Comparison of ENCODE assay signal across 13 cellular contexts in the genomic region with DNA sequence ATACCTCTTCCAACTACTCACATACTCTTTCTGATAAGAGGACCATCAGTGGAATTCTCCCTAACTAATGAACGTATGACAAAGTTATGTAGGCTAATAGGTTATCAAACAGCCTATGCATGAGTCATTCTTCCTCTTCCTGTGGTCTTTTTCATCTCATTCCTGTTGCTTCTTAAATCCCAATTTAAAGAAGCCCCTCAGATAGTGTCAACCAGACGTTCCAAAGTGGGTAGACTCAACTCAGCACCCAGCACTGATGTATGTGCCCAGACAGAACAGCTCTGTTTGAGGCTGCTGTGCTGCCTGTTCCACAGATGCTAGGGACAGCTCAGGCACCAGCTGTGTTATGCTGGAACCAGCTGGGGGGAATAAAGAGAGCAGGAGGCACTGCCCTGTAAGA. TPM values are rescaled to one million over a fixed set of nuclear protein-coding genes. Genes with fewer than 3 reads are reported as not detected.
A peak's percentile ranks its signal among the peaks of the same experiment; 100 is the strongest.
DNase-seq lines count a peak whose midpoint lies in the region; ATAC-seq and TF ChIP-seq lines count a peak whose summit lies in the region.
"Had no signal": no experiment of that assay in that cellular context is flagged by ENCODE, and none has a peak within 500 bp of the region (broad histone marks: within the 10 kb centered on the region; RNA-seq: fewer than 3 reads in every experiment).

No MANE protein-coding gene starts in this region.

- CTCF ChIA-PET in activated CD4-positive, alpha-beta T cell treated with anti-CD3 and anti-CD28 coated beads, Interleukin-2, amount 10 ng/mL, durations not matched to agents 7 days and 5 days (lab: Charles Lee) = no interaction called here
- CTCF ChIA-PET in T-cell (lab: Charles Lee) = no interaction called here

- H3K36me3 Mint-ChIP-seq in activated CD4-positive, alpha-beta T cell treated with anti-CD3 and anti-CD28 coated beads, Interleukin-2, amount 10 ng/mL, durations not matched to agents 24 days and 14 days (ENCODE audit: low read depth) = peaks cover 13% of the 10 kb centered on the region
- H3K36me3 Mint-ChIP-seq in activated CD4-positive, alpha-beta T cell treated with anti-CD3 and anti-CD28 coated beads, Interleukin-2, amount 10 ng/mL, durations not matched to agents 7 days and 5 days (ENCODE audit: low read depth) = peaks cover 19% of the 10 kb centered on the region
- no peaks in the 10 kb centered on the region for H3K36me3 Mint-ChIP-seq in T-cell
- H3K36me3 Mint-ChIP-seq: activated CD4-positive, alpha-beta memory T cell treated with anti-CD3 and anti-CD28 coated beads for 36 hours; natural killer cell had no signal

- H3K9ac ChIP-seq in smooth muscle cell (ENCODE audit: low read depth) = no peak overlapping the region

- H4K20me1 ChIP-seq in smooth muscle cell (ENCODE audit: low read depth) = no peaks in the 10 kb centered on the region

- H3K4me2 ChIP-seq in smooth muscle cell = peak overlapping the region; percentile 48

- H3K4me1 Mint-ChIP-seq in activated CD4-positive, alpha-beta T cell treated with anti-CD3 and anti-CD28 coated beads, Interleukin-2, amount 10 ng/mL, durations not matched to agents 24 days and 14 days = peaks cover 63% of the 10 kb centered on the region
- peaks cover 61% of the 10 kb centered on the region for H3K4me1 Mint-ChIP-seq in activated CD4-positive, alpha-beta T cell treated with anti-CD3 and anti-CD28 coated beads, Interleukin-2, amount 10 ng/mL, durations not matched to agents 7 days and 5 days
- H3K4me1 Mint-ChIP-seq in T-cell = peaks cover 54 to 71% (median 58%) of the 10 kb centered on the region in 3 donors

- peaks cover 23% of the 10 kb centered on the region for H3K9me3 Mint-ChIP-seq in activated CD4-positive, alpha-beta T cell treated with anti-CD3 and anti-CD28 coated beads, Interleukin-2, amount 10 ng/mL, durations not matched to agents 24 days and 14 days
- H3K9me3 Mint-ChIP-seq in activated CD4-positive, alpha-beta T cell treated with anti-CD3 and anti-CD28 coated beads, Interleukin-2, amount 10 ng/mL, durations not matched to agents 7 days and 5 days = peaks cover 24% of the 10 kb centered on the region
- H3K9me3 Mint-ChIP-seq in T-cell = peaks cover 0 to 3% (median 0%) of the 10 kb centered on the region in 3 donors
- H3K9me3 Mint-ChIP-seq: activated CD4-positive, alpha-beta memory T cell treated with anti-CD3 and anti-CD28 coated beads for 36 hours; natural killer cell had no signal

- 14% methylated on average over 2 of the region's 2 CpGs for WGBS in smooth muscle cell (ENCODE audit: low lambda C conversion rate)
- whole genome bisulfite sequencing in suprapubic skin = 58% methylated on average over 2 of the region's 2 CpGs

- H3K27ac Mint-ChIP-seq in activated CD4-positive, alpha-beta T cell treated with anti-CD3 and anti-CD28 coated beads, Interleukin-2, amount 10 ng/mL, durations not matched to agents 24 days and 14 days = no peak overlapping the region
- no peak overlapping the region for H3K27ac Mint-ChIP-seq in activated CD4-positive, alpha-beta T cell treated with anti-CD3 and anti-CD28 coated beads, Interleukin-2, amount 10 ng/mL, durations not matched to agents 7 days and 5 days
- H3K27ac Mint-ChIP-seq in T-cell = peak overlapping the region in 1 of 2 donors; percentile 37
- H3K27ac Mint-ChIP-seq: activated CD4-positive, alpha-beta memory T cell treated with anti-CD3 and anti-CD28 coated beads for 36 hours; natural killer cell had no signal

- POLR2A ChIA-PET in activated CD4-positive, alpha-beta T cell treated with anti-CD3 and anti-CD28 coated beads, Interleukin-2, amount 10 ng/mL, durations not matched to agents 7 days and 5 days (lab: Charles Lee) = no interaction called here
- POLR2A ChIA-PET in T-cell (lab: Charles Lee) = no interaction called here

- peaks cover 7% of the 10 kb centered on the region for H3F3A ChIP-seq in smooth muscle cell (ENCODE audit: low read depth)

- H3K4me3 ChIP-seq in smooth muscle cell (no peak overlapping the region), suprapubic skin (no peak overlapping the region)

- no peaks in the 10 kb centered on the region for H3K27me3 Mint-ChIP-seq in activated CD4-positive, alpha-beta T cell treated with anti-CD3 and anti-CD28 coated beads, Interleukin-2, amount 10 ng/mL, durations not matched to agents 24 days and 14 days
- no peaks in the 10 kb centered on the region for H3K27me3 Mint-ChIP-seq in activated CD4-positive, alpha-beta T cell treated with anti-CD3 and anti-CD28 coated beads, Interleukin-2, amount 10 ng/mL, durations not matched to agents 7 days and 5 days
- no peaks in the 10 kb centered on the region for H3K27me3 Mint-ChIP-seq in T-cell
- H3K27me3 Mint-ChIP-seq: activated CD4-positive, alpha-beta memory T cell treated with anti-CD3 and anti-CD28 coated beads for 36 hours had no signal

- peaks cover 10% of the 10 kb centered on the region for H3K4me1 ChIP-seq in smooth muscle cell (ENCODE audit: low read depth)
- no peaks in the 10 kb centered on the region for H3K4me1 ChIP-seq in suprapubic skin

- H3K4me3 Mint-ChIP-seq in activated CD4-positive, alpha-beta T cell treated with anti-CD3 and anti-CD28 coated beads, Interleukin-2, amount 10 ng/mL, durations not matched to agents 24 days and 14 days = peak overlapping the region; percentile 3
- no peak overlapping the region for H3K4me3 Mint-ChIP-seq in activated CD4-positive, alpha-beta T cell treated with anti-CD3 and anti-CD28 coated beads, Interleukin-2, amount 10 ng/mL, durations not matched to agents 7 days and 5 days
- peak overlapping the region in 2 of 3 donors; percentile 31 to 43 for H3K4me3 Mint-ChIP-seq in T-cell
- H3K4me3 Mint-ChIP-seq: activated CD4-positive, alpha-beta memory T cell treated with anti-CD3 and anti-CD28 coated beads for 36 hours; natural killer cell had no signal

- H2AFZ ChIP-seq in smooth muscle cell (ENCODE audit: low read depth) = no peak overlapping the region

- H3K9me3 ChIP-seq in smooth muscle cell (replicated peaks; ENCODE audit: low read depth) (no peaks in the 10 kb centered on the region), suprapubic skin (no peaks in the 10 kb centered on the region)

- no peaks in the 10 kb centered on the region for H3K79me2 ChIP-seq in smooth muscle cell (ENCODE audit: low read depth)

- intact Hi-C loops in activated CD4-positive, alpha-beta T cell treated with anti-CD3 and anti-CD28 coated beads, Interleukin-2, amount 10 ng/mL, durations not matched to agents 24 days and 14 days (cut with micrococcal nuclease) = no loop called here

- TF ChIP-seq CTCF in smooth muscle cell (IDR thresholded peaks at IDR 0.05; ENCODE audit: borderline replicate concordance, insufficient read depth, poor library complexity, severe bottlenecking) (no peak), suprapubic skin (IDR thresholded peaks at IDR 0.05) (no peak)

- H3K36me3 ChIP-seq in smooth muscle cell (ENCODE audit: low read depth) (no peaks in the 10 kb centered on the region), suprapubic skin (no peaks in the 10 kb centered on the region)

- DNase-seq in activated CD4-positive, alpha-beta T cell treated with anti-CD3 and anti-CD28 coated beads, Interleukin-2, amount 10 ng/mL, durations not matched to agents 24 days and 14 days = no peak
- no peak for DNase-seq in activated CD4-positive, alpha-beta T cell treated with anti-CD3 and anti-CD28 coated beads, Interleukin-2, amount 10 ng/mL, durations not matched to agents 7 days and 5 days
- DNase-seq in T-cell = peak in 1 of 34 experiments; percentile 5
- DNase-seq in smooth muscle cell (lab: John Stamatoyannopoulos, UW; ENCODE audit: unreplicated experiment) = no peak
- DNase-seq in suprapubic skin (ENCODE audit: low spot score in 2 of 2) = no peak
- no peak for DNase-seq in effector CD8-positive, alpha-beta T cell (lab: John Stamatoyannopoulos, UW)
- no peak for DNase-seq in HT-29 (ENCODE audit: low spot score)
- DNase-seq: activated CD4-positive, alpha-beta memory T cell treated with anti-CD3 and anti-CD28 coated beads for 36 hours; natural killer cell; NCI-H1417; stimulated activated CD4-positive, alpha-beta T cell treated with anti-CD3 and anti-CD28 coated beads, Interleukin-4, amount 100 ng/mL, for 1 hour; trophoblast cell had no signal

- peak overlapping the region; percentile 14 for H3K27ac ChIP-seq in smooth muscle cell (ENCODE audit: low read depth)
- no peak overlapping the region for H3K27ac ChIP-seq in suprapubic skin

- no peak for TF ChIP-seq POLR2A in suprapubic skin (IDR thresholded peaks at IDR 0.05)

- TF ChIP-seq EP300 in suprapubic skin (IDR thresholded peaks at IDR 0.05) = no peak

- ATAC-seq in HG02623 (IDR thresholded peaks at IDR 0.05; ENCODE audit: unreplicated experiment) (peak; percentile 26), T-cell (replicated peaks in 1 of 4) (peak in 3 of 4 experiments; percentile 49 to 55 (median 51))
- ATAC-seq: natural killer cell had no signal

- H3K27me3 ChIP-seq in smooth muscle cell (ENCODE audit: low read depth) (no peaks in the 10 kb centered on the region), suprapubic skin (no peaks in the 10 kb centered on the region)

RNA-seq across cellular contexts. Expression of gene CXCR4, which starts 52.6 kb away (rescaled TPM):
- total RNA-seq in activated CD4-positive, alpha-beta T cell treated with anti-CD3 and anti-CD28 coated beads, Interleukin-2, amount 10 ng/mL, durations not matched to agents 24 days and 14 days = 88.8 and 92.7 TPM in 2 replicates
- total RNA-seq in activated CD4-positive, alpha-beta T cell treated with anti-CD3 and anti-CD28 coated beads, Interleukin-2, amount 10 ng/mL, durations not matched to agents 7 days and 5 days = 100 to 1,000 TPM; 147 to 169 TPM
- total RNA-seq in T-cell (1,000 to 10,000 TPM in 2 of 5 donors, 100 to 1,000 TPM in 3; 274 to 1,514 (median 326) TPM), smooth muscle cell (3.7 and 4.0 TPM in 2 replicates), suprapubic skin (1 to 10 TPM; 5.1 to 6.8 (median 5.6) TPM)
- polyA plus RNA-seq in smooth muscle cell = 2.1 and 2.8 TPM in 2 replicates
- total RNA-seq in HT-29 (2014; rRNA removed; shearing (Covaris generic)) = 4.9 and 5.4 TPM in 2 replicates

Comparison
In these comparisons a context has a peak if more than half of its experiments do, and no peak if none do; other contexts are left out.
1. RNA of gene CXCR4, which starts 52.6 kb away (total RNA-seq): 274 to 1,514 TPM in T-cell, 147 to 169 TPM in activated CD4-positive, alpha-beta T cell treated with anti-CD3 and anti-CD28 coated beads, Interleukin-2, amount 10 ng/mL, durations not matched to agents 7 days and 5 days and 88.8 to 92.7 TPM in activated CD4-positive, alpha-beta T cell treated with anti-CD3 and anti-CD28 coated beads, Interleukin-2, amount 10 ng/mL, durations not matched to agents 24 days and 14 days; 5.1 to 6.8 TPM in suprapubic skin, 4.9 to 5.4 TPM in HT-29 and 3.7 to 4.0 TPM in smooth muscle cell; every median in the first group is over 10 times any median in the second.